ENCODE assay signal across 10 cellular contexts in genomic region chr11:96198466-96198808, GRCh38.
DNase-seq lines count a peak whose midpoint lies in the region; ATAC-seq and TF ChIP-seq lines count a peak whose summit lies in the region.
"Had no signal": no experiment of that assay in that cellular context is flagged by ENCODE, and none has a peak within 500 bp of the region (broad histone marks: within the 10 kb centered on the region; RNA-seq: fewer than 3 reads in every experiment).

No MANE protein-coding gene starts in this region.

- H3K36me3 Mint-ChIP-seq in activated CD8-positive, alpha-beta memory T cell treated with anti-CD3 and anti-CD28 coated beads, Interleukin-2, amount 10 ng/mL, durations not matched to agents 7 days and 5 days, result peaks cover 27% of the 10 kb centered on the region
- H3K36me3 Mint-ChIP-seq in progenitor cell of endocrine pancreas (ENCODE audit: insufficient read depth), result peaks cover 9% of the 10 kb centered on the region

- no peaks in the 10 kb centered on the region for H3K9me3 Mint-ChIP-seq in activated CD8-positive, alpha-beta memory T cell treated with anti-CD3 and anti-CD28 coated beads, Interleukin-2, amount 10 ng/mL, durations not matched to agents 7 days and 5 days (ENCODE audit: low read depth)
- peaks cover 7% of the 10 kb centered on the region for H3K9me3 Mint-ChIP-seq in progenitor cell of endocrine pancreas (ENCODE audit: low read depth)

- no peaks in the 10 kb centered on the region for H3K9me2 ChIP-seq in MM.1S (replicated peaks; ENCODE audit: insufficient read depth, low read length)

- intact Hi-C loops in cardiac septum (cut with DNase I), result no loop called here

- no peaks in the 10 kb centered on the region for H3K36me3 ChIP-seq in MM.1S (replicated peaks; ENCODE audit: insufficient read depth, low read length)
- no peaks in the 10 kb centered on the region for H3K36me3 ChIP-seq in smooth muscle cell (ENCODE audit: low read depth)

- no peak for ATAC-seq in activated CD8-positive, alpha-beta memory T cell treated with anti-CD3 and anti-CD28 coated beads, Interleukin-2, amount 10 ng/mL, durations not matched to agents 7 days and 5 days
- peak; percentile 23 for ATAC-seq in HG02678 (IDR thresholded peaks at IDR 0.05; ENCODE audit: unreplicated experiment)

- H3K4me3 ChIP-seq in MM.1S (ENCODE audit: low read length) (no peak overlapping the region), smooth muscle cell (no peak overlapping the region)

- H3K4me2 ChIP-seq in MM.1S (ENCODE audit: low read depth, low read length) (no peak overlapping the region), smooth muscle cell (no peak overlapping the region)

- WGBS in smooth muscle cell (ENCODE audit: low lambda C conversion rate), result 95% methylated on average over 4 of the region's 4 CpGs

- CTCF ChIA-PET in activated CD8-positive, alpha-beta memory T cell treated with anti-CD3 and anti-CD28 coated beads, Interleukin-2, amount 10 ng/mL, durations not matched to agents 7 days and 5 days (lab: Charles Lee), result interaction anchor here (1.8 kb wide), 1 partner anchor 145 kb away, joined by 5 read pairs; the partner anchor contains the start of gene MAML2

- TF ChIP-seq CTCF in MM.1S (IDR thresholded peaks at IDR 0.05; ENCODE audit: low read length) (no peak), smooth muscle cell (IDR thresholded peaks at IDR 0.05; ENCODE audit: borderline replicate concordance, insufficient read depth, poor library complexity, severe bottlenecking) (no peak), progenitor cell of endocrine pancreas (IDR thresholded peaks at IDR 0.05; ENCODE audit: unreplicated experiment) (no peak)

- H3K4me1 Mint-ChIP-seq in activated CD8-positive, alpha-beta memory T cell treated with anti-CD3 and anti-CD28 coated beads, Interleukin-2, amount 10 ng/mL, durations not matched to agents 7 days and 5 days, result peaks cover 58% of the 10 kb centered on the region
- H3K4me1 Mint-ChIP-seq in progenitor cell of endocrine pancreas (ENCODE audit: low read depth), result peaks cover 65% of the 10 kb centered on the region

- no peak for DNase-seq in activated CD8-positive, alpha-beta memory T cell treated with anti-CD3 and anti-CD28 coated beads, Interleukin-2, amount 10 ng/mL, durations not matched to agents 7 days and 5 days
- DNase-seq in activated CD8-positive, alpha-beta memory T cell treated with anti-CD3 and anti-CD28 coated beads, Interleukin-2, amount 50 U/mL, for 4 hours, result no peak
- no peak for DNase-seq in MM.1S
- no peak for DNase-seq in smooth muscle cell (lab: John Stamatoyannopoulos, UW; ENCODE audit: unreplicated experiment)
- DNase-seq in NCI-H748 (lab: John Stamatoyannopoulos, UW; ENCODE audit: unreplicated experiment), result no peak
- no peak for DNase-seq in cardiac septum (ENCODE audit: low spot score)
- no peak for DNase-seq in progenitor cell of endocrine pancreas (ENCODE audit: low spot score, unreplicated experiment)
- DNase-seq: aorta, NCI-H345 had no signal

- H4K20me1 ChIP-seq in MM.1S (ENCODE audit: insufficient read depth, low read length), result no peaks in the 10 kb centered on the region
- no peaks in the 10 kb centered on the region for H4K20me1 ChIP-seq in smooth muscle cell (ENCODE audit: low read depth)

- H3K27me3 Mint-ChIP-seq in activated CD8-positive, alpha-beta memory T cell treated with anti-CD3 and anti-CD28 coated beads, Interleukin-2, amount 10 ng/mL, durations not matched to agents 7 days and 5 days, result no peaks in the 10 kb centered on the region
- no peaks in the 10 kb centered on the region for H3K27me3 Mint-ChIP-seq in progenitor cell of endocrine pancreas

- H3K9ac ChIP-seq in MM.1S (ENCODE audit: low read length), result no peak overlapping the region
- H3K9ac ChIP-seq in smooth muscle cell (ENCODE audit: low read depth), result no peak overlapping the region

- H2AFZ ChIP-seq in MM.1S (ENCODE audit: low read length) (no peak overlapping the region), smooth muscle cell (ENCODE audit: low read depth) (no peak overlapping the region)

- peaks cover 37% of the 10 kb centered on the region for H3K4me1 ChIP-seq in MM.1S (ENCODE audit: low read length)
- H3K4me1 ChIP-seq in smooth muscle cell (ENCODE audit: low read depth), result peaks cover 25% of the 10 kb centered on the region

- H3K79me2 ChIP-seq in MM.1S (ENCODE audit: low read length), result peaks cover 25% of the 10 kb centered on the region
- peaks cover 73% of the 10 kb centered on the region for H3K79me2 ChIP-seq in smooth muscle cell (ENCODE audit: low read depth)

- H3F3A ChIP-seq in MM.1S (ENCODE audit: insufficient read depth, low read length) (no peaks in the 10 kb centered on the region), smooth muscle cell (ENCODE audit: low read depth) (peaks cover 5% of the 10 kb centered on the region)

- H3K27ac ChIP-seq in MM.1S (ENCODE audit: low read length), result peak overlapping the region; percentile 9; the same call in 1 of the 2 replicates
- H3K27ac ChIP-seq in smooth muscle cell (ENCODE audit: low read depth), result peak overlapping the region; percentile 17

- H3K9me3 ChIP-seq in MM.1S (replicated peaks; ENCODE audit: insufficient read depth, low read length) (no peaks in the 10 kb centered on the region), smooth muscle cell (replicated peaks; ENCODE audit: low read depth) (no peaks in the 10 kb centered on the region)

- no peak overlapping the region for H3K4me3 Mint-ChIP-seq in activated CD8-positive, alpha-beta memory T cell treated with anti-CD3 and anti-CD28 coated beads, Interleukin-2, amount 10 ng/mL, durations not matched to agents 7 days and 5 days
- H3K4me3 Mint-ChIP-seq in progenitor cell of endocrine pancreas (ENCODE audit: low read depth), result no peak overlapping the region

- H3K27me3 ChIP-seq in MM.1S (replicated peaks; ENCODE audit: insufficient read depth, low read length) (no peaks in the 10 kb centered on the region), smooth muscle cell (ENCODE audit: low read depth) (no peaks in the 10 kb centered on the region)

- peak overlapping the region; percentile 42 for H3K27ac Mint-ChIP-seq in activated CD8-positive, alpha-beta memory T cell treated with anti-CD3 and anti-CD28 coated beads, Interleukin-2, amount 10 ng/mL, durations not matched to agents 7 days and 5 days
- H3K27ac Mint-ChIP-seq in progenitor cell of endocrine pancreas, result no peak overlapping the region
